ENCODE assay signal across 15 cellular contexts in genomic region chr7:134847834-134848233, GRCh38.
"Had no signal": no experiment of that assay in that cellular context is flagged by ENCODE, and none has a peak within 500 bp of the region (broad histone marks: within the 10 kb centered on the region; RNA-seq: fewer than 3 reads in every experiment).

No MANE protein-coding gene starts in this region.

- H3K9me2 ChIP-seq: SK-N-SH had no signal

- H3K27ac ChIP-seq: colonic mucosa, foreskin keratinocyte had no signal

- H3K4me1 ChIP-seq: colonic mucosa had no signal

- H3K27me3 ChIP-seq: colonic mucosa, foreskin keratinocyte, ovary had no signal

- H3K9ac ChIP-seq: SK-N-SH had no signal

- H3K4me3 Mint-ChIP-seq: activated naive CD4-positive, alpha-beta T cell treated with anti-CD3 and anti-CD28 coated beads, Interleukin-2, amount 10 ng/mL, durations not matched to agents 7 days and 5 days; neural crest cell; stimulated activated naive CD8-positive, alpha-beta T cell treated with anti-CD3 and anti-CD28 coated beads, Interleukin-15, amount 100 ng/mL, for 72 hours had no signal

- FAIRE-seq: urothelium cell line had no signal

- H3K27ac Mint-ChIP-seq: activated naive CD4-positive, alpha-beta T cell treated with anti-CD3 and anti-CD28 coated beads, Interleukin-2, amount 10 ng/mL, durations not matched to agents 7 days and 5 days; activated T-helper 2 cell treated with anti-CD3 and anti-CD28 coated beads, Interferon-gamma antibody, Interleukin-2, Interleukin-4, amounts not matched to agents 10 μg/mL and 5 μg/mL and 100 μg/mL, durations not matched to agents 14 hours and 24 hours and 36 hours; stimulated activated naive CD8-positive, alpha-beta T cell treated with anti-CD3 and anti-CD28 coated beads, Interleukin-15, amount 100 ng/mL, for 72 hours had no signal

- DNase-seq: activated CD4-positive, alpha-beta T cell treated with anti-CD3 and anti-CD28 coated beads for 1 hour; activated CD4-positive, alpha-beta T cell treated with anti-CD3 and anti-CD28 coated beads, Interleukin-2, amount 50 U/mL, for 4 hours; activated naive CD4-positive, alpha-beta T cell treated with anti-CD3 and anti-CD28 coated beads, Interleukin-2, amount 10 ng/mL, durations not matched to agents 7 days and 5 days; caudate nucleus; colonic mucosa; foreskin keratinocyte; head of caudate nucleus; left cardiac atrium; midbrain; ovary; SK-N-SH; stimulated activated naive CD8-positive, alpha-beta T cell treated with anti-CD3 and anti-CD28 coated beads, Interleukin-15, amount 100 ng/mL, for 72 hours had no signal

- H3K4me3 ChIP-seq: colonic mucosa, ovary had no signal

- H3K36me3 ChIP-seq: colonic mucosa, ovary had no signal

- H3K4me1 Mint-ChIP-seq: neural crest cell had no signal

- H3K4me2 ChIP-seq: SK-N-SH had no signal

- H3K9me3 ChIP-seq: colonic mucosa, ovary, SK-N-SH had no signal

- H3K27me3 Mint-ChIP-seq: stimulated activated naive CD8-positive, alpha-beta T cell treated with anti-CD3 and anti-CD28 coated beads, Interleukin-15, amount 100 ng/mL, for 72 hours had no signal
